In genomic region chr19:43797556-43797955, GRCh38 we compare ENCODE assay signal across 19 cellular contexts. TPM values are rescaled to one million over a fixed set of nuclear protein-coding genes. Genes with fewer than 3 reads are reported as not detected.
DNase-seq lines count a peak whose midpoint lies in the region; ATAC-seq and TF ChIP-seq lines count a peak whose summit lies in the region.
"Had no signal": no experiment of that assay in that cellular context is flagged by ENCODE, and none has a peak within 500 bp of the region (broad histone marks: within the 10 kb centered on the region; RNA-seq: fewer than 3 reads in every experiment).

No MANE protein-coding gene starts in this region.

- no peak for ATAC-seq in activated naive CD4-positive, alpha-beta T cell treated with anti-CD3 and anti-CD28 coated beads, Interleukin-2, amount 50 U/mL, for 72 hours
- ATAC-seq in WTC11 (no peak), GM21528 (IDR thresholded peaks at IDR 0.05; ENCODE audit: low FRiP score, unreplicated experiment) (no peak)
- no peak for ATAC-seq in effector memory CD8-positive, alpha-beta T cell (replicated peaks)
- no peak for ATAC-seq in stimulated activated effector memory CD8-positive, alpha-beta T cell treated with anti-CD3 and anti-CD28 coated beads, Interleukin-12 subunit alpha, Interleukin-12 subunit beta, amount 100 ng/mL, for 72 hours

- no peak overlapping the region for H3K27ac Mint-ChIP-seq in activated naive CD4-positive, alpha-beta T cell treated with anti-CD3 and anti-CD28 coated beads for 36 hours
- H3K27ac Mint-ChIP-seq in activated naive CD4-positive, alpha-beta T cell treated with anti-CD3 and anti-CD28 coated beads, Interleukin-2, amount 50 U/mL, for 72 hours, result no peak overlapping the region
- H3K27ac Mint-ChIP-seq in WTC11, result no peak overlapping the region
- peak overlapping the region in 1 of 2 donors; percentile 89 for H3K27ac Mint-ChIP-seq in effector memory CD8-positive, alpha-beta T cell
- H3K27ac Mint-ChIP-seq in stimulated activated effector memory CD8-positive, alpha-beta T cell treated with anti-CD3 and anti-CD28 coated beads, Interleukin-12 subunit alpha, Interleukin-12 subunit beta, amount 100 ng/mL, for 72 hours, result no peak overlapping the region

- DNase-seq in activated naive CD4-positive, alpha-beta T cell treated with anti-CD3 and anti-CD28 coated beads for 36 hours, result no peak
- no peak for DNase-seq in activated naive CD4-positive, alpha-beta T cell treated with anti-CD3 and anti-CD28 coated beads, Interleukin-2, amount 50 U/mL, for 72 hours (ENCODE audit: low spot score in 2 of 2)
- DNase-seq in WTC11 (ENCODE audit: low spot score), result no peak
- no peak for DNase-seq in effector memory CD8-positive, alpha-beta T cell
- DNase-seq in stimulated activated effector memory CD8-positive, alpha-beta T cell treated with anti-CD3 and anti-CD28 coated beads, Interleukin-12 subunit alpha, Interleukin-12 subunit beta, amount 100 ng/mL, for 72 hours (ENCODE audit: low spot score in 2 of 2), result no peak
- no peak for DNase-seq in NCI-H82 treated with DMSO at 0.1 percent for 48 hours (lab: John Stamatoyannopoulos, UW; ENCODE audit: unreplicated experiment)
- DNase-seq in superior temporal gyrus (ENCODE audit: extremely low spot score), result no peak
- DNase-seq: activated CD4-positive, alpha-beta T cell treated with anti-CD3 and anti-CD28 coated beads, Interleukin-2, amount 50 U/mL, for 4 hours; central memory CD4-positive, alpha-beta T cell; GF-D8; islet precursor cell; lower lobe of right lung; NCI-H1417; NCI-H2107; NCI-H526; stimulated activated naive B cell treated with anti-CD40 and anti-IgM and Interleukin-4, amounts not matched to agents 10 μg/mL and 1 μg/mL and 100 μg/mL, for 72 hours; thyroid gland had no signal

- H3K36me3 Mint-ChIP-seq in activated naive CD4-positive, alpha-beta T cell treated with anti-CD3 and anti-CD28 coated beads for 36 hours (ENCODE audit: low read depth), result peaks cover 1% of the 10 kb centered on the region
- peaks cover 5 to 12% of the 10 kb centered on the region in 2 donors for H3K36me3 Mint-ChIP-seq in activated naive CD4-positive, alpha-beta T cell treated with anti-CD3 and anti-CD28 coated beads, Interleukin-2, amount 50 U/mL, for 72 hours
- H3K36me3 Mint-ChIP-seq in WTC11, result no peaks in the 10 kb centered on the region
- peaks cover 9% of the 10 kb centered on the region for H3K36me3 Mint-ChIP-seq in effector memory CD8-positive, alpha-beta T cell (ENCODE audit: insufficient read depth)
- H3K36me3 Mint-ChIP-seq in stimulated activated effector memory CD8-positive, alpha-beta T cell treated with anti-CD3 and anti-CD28 coated beads, Interleukin-12 subunit alpha, Interleukin-12 subunit beta, amount 100 ng/mL, for 72 hours, result no peaks in the 10 kb centered on the region

- POLR2A ChIA-PET in WTC11 (lab: Charles Lee), result no interaction called here

- H3K4me1 Mint-ChIP-seq in activated naive CD4-positive, alpha-beta T cell treated with anti-CD3 and anti-CD28 coated beads for 36 hours (ENCODE audit: low read depth), result peaks cover 11% of the 10 kb centered on the region
- peaks cover 5% of the 10 kb centered on the region; the same call in 1 of the 2 replicates for H3K4me1 Mint-ChIP-seq in WTC11
- H3K4me1 Mint-ChIP-seq in effector memory CD8-positive, alpha-beta T cell (ENCODE audit: low read depth in 2 of 2), result peaks cover 11 to 16% of the 10 kb centered on the region in 2 donors
- H3K4me1 Mint-ChIP-seq in stimulated activated effector memory CD8-positive, alpha-beta T cell treated with anti-CD3 and anti-CD28 coated beads, Interleukin-12 subunit alpha, Interleukin-12 subunit beta, amount 100 ng/mL, for 72 hours, result peaks cover 19% of the 10 kb centered on the region

- H3K9me3 Mint-ChIP-seq in activated naive CD4-positive, alpha-beta T cell treated with anti-CD3 and anti-CD28 coated beads for 36 hours, result no peaks in the 10 kb centered on the region
- peaks cover 0 to 5% of the 10 kb centered on the region in 2 donors for H3K9me3 Mint-ChIP-seq in activated naive CD4-positive, alpha-beta T cell treated with anti-CD3 and anti-CD28 coated beads, Interleukin-2, amount 50 U/mL, for 72 hours
- H3K9me3 Mint-ChIP-seq in WTC11, result peaks cover 4% of the 10 kb centered on the region; the same call in 1 of the 2 replicates
- H3K9me3 Mint-ChIP-seq in effector memory CD8-positive, alpha-beta T cell, result no peaks in the 10 kb centered on the region
- no peaks in the 10 kb centered on the region for H3K9me3 Mint-ChIP-seq in stimulated activated effector memory CD8-positive, alpha-beta T cell treated with anti-CD3 and anti-CD28 coated beads, Interleukin-12 subunit alpha, Interleukin-12 subunit beta, amount 100 ng/mL, for 72 hours

- intact Hi-C loops in activated naive CD4-positive, alpha-beta T cell treated with anti-CD3 and anti-CD28 coated beads for 36 hours (cut with micrococcal nuclease), result no loop called here

- TF ChIP-seq CTCF in WTC11 (IDR thresholded peaks at IDR 0.05), result no peak

- H3K4me3 Mint-ChIP-seq in activated naive CD4-positive, alpha-beta T cell treated with anti-CD3 and anti-CD28 coated beads for 36 hours, result peak overlapping the region; percentile 69
- peak overlapping the region; percentile 80; the same call in 1 of the 2 replicates for H3K4me3 Mint-ChIP-seq in WTC11
- peak overlapping the region; percentile 50 to 86 for H3K4me3 Mint-ChIP-seq in effector memory CD8-positive, alpha-beta T cell
- peak overlapping the region; percentile 76 for H3K4me3 Mint-ChIP-seq in stimulated activated effector memory CD8-positive, alpha-beta T cell treated with anti-CD3 and anti-CD28 coated beads, Interleukin-12 subunit alpha, Interleukin-12 subunit beta, amount 100 ng/mL, for 72 hours

- CTCF ChIA-PET in activated naive CD4-positive, alpha-beta T cell treated with anti-CD3 and anti-CD28 coated beads for 36 hours (lab: Charles Lee), result interaction anchor here (1.2 kb wide), 1 partner anchor 129 kb away, joined by 4 read pairs; no protein-coding TSS in a partner anchor
- CTCF ChIA-PET in WTC11 (lab: Charles Lee), result interaction anchor here (1.0 to 1.7 kb wide), 3 partner anchors 12 to 52 kb away, joined by 3 to 6 read pairs (median 6); no protein-coding TSS in a partner anchor

- H3K27me3 Mint-ChIP-seq in activated naive CD4-positive, alpha-beta T cell treated with anti-CD3 and anti-CD28 coated beads for 36 hours (ENCODE audit: low read depth), result peaks cover 11% of the 10 kb centered on the region
- H3K27me3 Mint-ChIP-seq in WTC11 (ENCODE audit: low read depth), result peaks cover 85% of the 10 kb centered on the region
- H3K27me3 Mint-ChIP-seq in effector memory CD8-positive, alpha-beta T cell, result peaks cover 17 to 32% of the 10 kb centered on the region in 2 donors

TF ChIP-seq in WTC11, 78 proteins besides CTCF, POLR2A, EP300 and RAD21 (continues in another document):
- TF ChIP-seq ZNF281 (CRISPR knock-in tag; IDR thresholded peaks at IDR 0.05) (no peak), ZBTB21 (CRISPR knock-in tag; IDR thresholded peaks at IDR 0.05; ENCODE audit: borderline replicate concordance) (no peak), ATF1 (CRISPR knock-in tag; IDR thresholded peaks at IDR 0.05) (no peak), ZNF263 (CRISPR knock-in tag; IDR thresholded peaks at IDR 0.05; ENCODE audit: low read depth) (no peak), CREM (CRISPR knock-in tag; IDR thresholded peaks at IDR 0.05) (no peak), ZNF121 (CRISPR knock-in tag; IDR thresholded peaks at IDR 0.05) (no peak), USF1 (CRISPR knock-in tag; IDR thresholded peaks at IDR 0.05) (no peak)

RNA-seq across cellular contexts. Expression of gene LYPD5, which starts 4.7 kb away (rescaled TPM):
- total RNA-seq in activated naive CD4-positive, alpha-beta T cell treated with anti-CD3 and anti-CD28 coated beads for 36 hours, result 1 to 10 TPM; 1.3 to 2.0 TPM
- total RNA-seq in activated naive CD4-positive, alpha-beta T cell treated with anti-CD3 and anti-CD28 coated beads, Interleukin-2, amount 50 U/mL, for 72 hours, result 1 to 10 TPM in 1 of 2 donors, under 1 TPM in 1; 0.97 to 3.8 TPM
- total RNA-seq in WTC11 (2021), result 0.39 to 0.78 TPM (median 0.46 TPM) in 3 replicates

RNA-seq across cellular contexts. Expression of gene KCNN4, which starts 16.8 kb away (rescaled TPM):
- 10 to 100 TPM; 68.4 to 73.7 TPM for total RNA-seq in activated naive CD4-positive, alpha-beta T cell treated with anti-CD3 and anti-CD28 coated beads for 36 hours
- total RNA-seq in activated naive CD4-positive, alpha-beta T cell treated with anti-CD3 and anti-CD28 coated beads, Interleukin-2, amount 50 U/mL, for 72 hours, result 100 to 1,000 TPM; 110 to 145 TPM
- 0.76 to 1.1 TPM (median 0.98 TPM) in 3 replicates for total RNA-seq in WTC11 (2021)
- total RNA-seq: frontal cortex had no signal

RNA-seq across cellular contexts. Expression of gene ZNF283, which starts 29.6 kb away (rescaled TPM):
- 1 to 10 TPM; 6.8 to 7.7 TPM for total RNA-seq in activated naive CD4-positive, alpha-beta T cell treated with anti-CD3 and anti-CD28 coated beads for 36 hours
- 10 to 100 TPM in 1 of 2 donors, 1 to 10 TPM in 1; 7.7 to 12.0 TPM for total RNA-seq in activated naive CD4-positive, alpha-beta T cell treated with anti-CD3 and anti-CD28 coated beads, Interleukin-2, amount 50 U/mL, for 72 hours
- 6.2 to 7.1 TPM (median 6.7 TPM) in 3 replicates for total RNA-seq in WTC11 (2021)

RNA-seq across cellular contexts. Expression of gene SMG9, which starts 42.8 kb away (rescaled TPM):
- total RNA-seq in activated naive CD4-positive, alpha-beta T cell treated with anti-CD3 and anti-CD28 coated beads for 36 hours, result 100 to 1,000 TPM; 103 to 111 TPM
- 100 to 1,000 TPM in 1 of 2 donors, 10 to 100 TPM in 1; 62.8 to 145 TPM for total RNA-seq in activated naive CD4-positive, alpha-beta T cell treated with anti-CD3 and anti-CD28 coated beads, Interleukin-2, amount 50 U/mL, for 72 hours
- total RNA-seq in WTC11 (2021), result 25.7 to 39.6 TPM (median 34.3 TPM) in 3 replicates

Comparison
In these comparisons a context has a peak if more than half of its experiments do, and no peak if none do; other contexts are left out.
1. RNA of gene KCNN4, which starts 16.8 kb away (total RNA-seq): 110 to 145 TPM in activated naive CD4-positive, alpha-beta T cell treated with anti-CD3 and anti-CD28 coated beads, Interleukin-2, amount 50 U/mL, for 72 hours and 68.4 to 73.7 TPM in activated naive CD4-positive, alpha-beta T cell treated with anti-CD3 and anti-CD28 coated beads for 36 hours; 0.76 to 1.1 TPM in WTC11; every median in the first group is over 10 times any median in the second.
2. Peak in every context shown above with its lines, with median percentiles within 50 percentile points of each other: H3K4me3 Mint-ChIP-seq.